Comparison of ENCODE assay signal across 10 cellular contexts in genomic region chr14:22174412-22174811, GRCh38.
"Had no signal": no experiment of that assay in that cellular context is flagged by ENCODE, and none has a peak within 500 bp of the region (broad histone marks: within the 10 kb centered on the region; RNA-seq: fewer than 3 reads in every experiment).

No MANE protein-coding gene starts in this region.

- DNase-seq: activated CD4-positive, alpha-beta memory T cell treated with anti-CD3 and anti-CD28 coated beads for 36 hours; activated CD8-positive, alpha-beta memory T cell treated with anti-CD3 and anti-CD28 coated beads, Interleukin-2, amount 10 ng/mL, durations not matched to agents 7 days and 5 days; activated naive CD4-positive, alpha-beta T cell treated with anti-CD3 and anti-CD28 coated beads, Interleukin-2, amount 10 ng/mL, durations not matched to agents 7 days and 5 days; activated T-cell treated with anti-CD3 and anti-CD28 coated beads, Interleukin-2, amount 50 U/mL, for 1 hour; effector CD8-positive, alpha-beta T cell; foreskin keratinocyte; left ventricle myocardium inferior; T-helper 17 cell; WERI-Rb-1 had no signal

- H3K27me3 ChIP-seq: foreskin keratinocyte had no signal

- H3K4me3 ChIP-seq: left ventricle myocardium inferior, prostate gland had no signal

- H3K9me3 ChIP-seq: left ventricle myocardium inferior, prostate gland had no signal

- H3K4me1 ChIP-seq: prostate gland had no signal

- H3K27ac ChIP-seq: left ventricle myocardium inferior, prostate gland, WERI-Rb-1 had no signal

- H3K36me3 ChIP-seq: left ventricle myocardium inferior, prostate gland, WERI-Rb-1 had no signal
